Comparison of ENCODE assay signal across 19 cellular contexts in genomic region chr17:48992433-48992832, GRCh38. TPM values are rescaled to one million over a fixed set of nuclear protein-coding genes. Genes with fewer than 3 reads are reported as not detected.
DNase-seq lines count a peak whose midpoint lies in the region; ATAC-seq, FAIRE-seq and TF ChIP-seq lines count a peak whose summit lies in the region.
"Had no signal": no experiment of that assay in that cellular context is flagged by ENCODE, and none has a peak within 500 bp of the region (broad histone marks: within the 10 kb centered on the region; RNA-seq: fewer than 3 reads in every experiment).

No MANE protein-coding gene starts in this region.

- peaks cover 44% of the 10 kb centered on the region for H3K4me1 ChIP-seq in A549
- peaks cover 40% of the 10 kb centered on the region; the same call in 1 of the 2 replicates for H3K4me1 ChIP-seq in iPS-20b (ENCODE audit: insufficient read depth, low read length)

- POLR2A ChIA-PET in A549 (lab: Yijun Ruan, JAX) (interaction anchor here (1.0 to 9.1 kb wide), 3 partner anchors 21 to 38 kb away, joined by 3 to 156 read pairs (median 145); no protein-coding TSS in a partner anchor), HEK293T (lab: Yijun Ruan, JAX) (interaction anchor here (6.0 kb wide), 1 partner anchor 21 kb away, joined by 73 read pairs; the partner anchor contains the start of gene GIP)

- H3K9me3 ChIP-seq in A549 (no peaks in the 10 kb centered on the region), WERI-Rb-1 (ENCODE audit: severe bottlenecking) (no peaks in the 10 kb centered on the region), iPS-20b (ENCODE audit: insufficient read depth, low read depth, low read length) (no peaks in the 10 kb centered on the region)
- H3K9me3 ChIP-seq: Caco-2 had no signal

- peak overlapping the region; percentile 83 to 93 for H3K27ac ChIP-seq in A549
- peak overlapping the region; percentile 100 for H3K27ac ChIP-seq in WERI-Rb-1
- H3K27ac ChIP-seq in iPS-20b (ENCODE audit: low read length), result no peak overlapping the region
- H3K27ac ChIP-seq: PC-9 had no signal

- CTCF ChIA-PET in A549 (lab: Yijun Ruan, JAX), result interaction anchor here (0.7 to 30.3 kb wide), 6 partner anchors 12 to 43 kb away, joined by 3 to 639 read pairs (median 26); partner anchors contain the start of gene SNF8
- CTCF ChIA-PET in HEK293T (lab: Yijun Ruan, JAX), result no interaction called here

- FAIRE-seq in A549 (lab: Jason Lieb, UNC), result peak; percentile 99
- FAIRE-seq: GM12892, GM19239 had no signal

- no peak for ATAC-seq in A549
- ATAC-seq in HG03139 (IDR thresholded peaks at IDR 0.05; ENCODE audit: unreplicated experiment), result no peak
- ATAC-seq: SK-N-SH treated with all-trans-retinoic acid at 6 μM for 48 hours had no signal

- TF ChIP-seq EP300 in A549 (IDR thresholded peaks at IDR 0.05), result no peak

- peak overlapping the region; percentile 90 for H3K4me2 ChIP-seq in A549
- H3K4me2 ChIP-seq: PC-9 had no signal

- TF ChIP-seq POLR2A in A549 (IDR thresholded peaks at IDR 0.05; ENCODE audit: low read length), result no peak

- 1% methylated on average over 2 of the region's 2 CpGs for WGBS in A549 (ENCODE audit: missing lambda C conversion rate)

- no peak for DNase-seq in A549 (ENCODE audit: low read depth in 1 of 2, low spot score in 1 of 2)
- DNase-seq in HEK293T (ENCODE audit: extremely low spot score), result no peak
- DNase-seq in WERI-Rb-1, result no peak
- DNase-seq in DMS 273 (lab: John Stamatoyannopoulos, UW; ENCODE audit: unreplicated experiment), result no peak
- DNase-seq in NCI-H446 (lab: John Stamatoyannopoulos, UW), result no peak
- DNase-seq in DMS53 treated with DMSO at 0.1 percent for 48 hours (lab: John Stamatoyannopoulos, UW; ENCODE audit: unreplicated experiment), result no peak
- DNase-seq: Caco-2, DMS79, GDM1, NCI-H1436 treated with DMSO at 0.1 percent for 48 hours, NCI-H2227 treated with DMSO at 0.1 percent for 48 hours, NCI-H526, PC-9 had no signal

- H3K36me3 ChIP-seq in WERI-Rb-1 (peaks cover 7% of the 10 kb centered on the region), iPS-20b (ENCODE audit: insufficient read depth, low read depth, low read length) (no peaks in the 10 kb centered on the region)

- peak overlapping the region; percentile 41; the same call in 1 of the 2 replicates for H3K9ac ChIP-seq in iPS-20b (ENCODE audit: low read depth, low read length)

- H3K27me3 ChIP-seq in WERI-Rb-1 (ENCODE audit: insufficient read depth, low read depth, severe bottlenecking) (no peaks in the 10 kb centered on the region), iPS-20b (ENCODE audit: insufficient read depth, low read length) (no peaks in the 10 kb centered on the region)

- TF ChIP-seq RAD21 in A549 (conservative IDR thresholded peaks at IDR 0.05 in 1 of 2, IDR thresholded peaks at IDR 0.05 in 1 of 2), result no peak

- no peak for TF ChIP-seq CTCF in A549 (IDR thresholded peaks at IDR 0.05)
- TF ChIP-seq CTCF in WERI-Rb-1 (IDR thresholded peaks at IDR 0.05; ENCODE audit: low read depth, low read length), result no peak

- H3K4me3 ChIP-seq in A549 (peak overlapping the region; percentile 25; the same call in 2 of the 3 replicates), WERI-Rb-1 (ENCODE audit: low read depth, low read length) (no peak overlapping the region), iPS-20b (ENCODE audit: low read length) (no peak overlapping the region)
- H3K4me3 ChIP-seq: PC-9 had no signal

TF ChIP-seq in A549, 52 proteins besides CTCF, POLR2A, EP300 and RAD21 (continues in another document):
- TF ChIP-seq KDM1A (IDR thresholded peaks at IDR 0.05; ENCODE audit: low read depth) (no peak), NFE2L2 (conservative IDR thresholded peaks at IDR 0.05; ENCODE audit: low read length) (no peak), TFCP2L1 (CRISPR knock-in tag; IDR thresholded peaks at IDR 0.05) (no peak), ATOH8 (CRISPR knock-in tag; IDR thresholded peaks at IDR 0.05; ENCODE audit: low read depth) (no peak), ZNF302 (CRISPR knock-in tag; IDR thresholded peaks at IDR 0.05) (no peak), FOSL2 (IDR thresholded peaks at IDR 0.05) (no peak), FOSL2 (CRISPR knock-in tag; IDR thresholded peaks at IDR 0.05) (no peak), HOXA7 (CRISPR knock-in tag; IDR thresholded peaks at IDR 0.05) (no peak)
- TF ChIP-seq, protein P1, sequence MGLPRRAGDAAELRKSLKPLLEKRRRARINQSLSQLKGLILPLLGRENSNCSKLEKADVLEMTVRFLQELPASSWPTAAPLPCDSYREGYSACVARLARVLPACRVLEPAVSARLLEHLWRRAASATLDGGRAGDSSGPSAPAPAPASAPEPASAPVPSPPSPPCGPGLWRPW (IDR thresholded peaks at IDR 0.05), result no peak
- TF ChIP-seq, protein P2, sequence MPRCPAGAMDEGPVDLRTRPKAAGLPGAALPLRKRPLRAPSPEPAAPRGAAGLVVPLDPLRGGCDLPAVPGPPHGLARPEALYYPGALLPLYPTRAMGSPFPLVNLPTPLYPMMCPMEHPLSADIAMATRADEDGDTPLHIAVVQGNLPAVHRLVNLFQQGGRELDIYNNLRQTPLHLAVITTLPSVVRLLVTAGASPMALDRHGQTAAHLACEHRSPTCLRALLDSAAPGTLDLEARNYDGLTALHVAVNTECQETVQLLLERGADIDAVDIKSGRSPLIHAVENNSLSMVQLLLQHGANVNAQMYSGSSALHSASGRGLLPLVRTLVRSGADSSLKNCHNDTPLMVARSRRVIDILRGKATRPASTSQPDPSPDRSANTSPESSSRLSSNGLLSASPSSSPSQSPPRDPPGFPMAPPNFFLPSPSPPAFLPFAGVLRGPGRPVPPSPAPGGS (IDR thresholded peaks at IDR 0.05), result no peak

TF ChIP-seq in HEK293T, 16 proteins besides CTCF, POLR2A, EP300 and RAD21:
- no peak for TF ChIP-seq ARNT (IDR thresholded peaks at IDR 0.05)
- TF ChIP-seq PKNOX1 (IDR thresholded peaks at IDR 0.05), result peak; percentile 14; the same call in 1 of the 2 replicates

RNA-seq across cellular contexts. Expression of gene IGF2BP1, which starts 4.8 kb away (rescaled TPM):
- polyA plus RNA-seq in A549 (2011; rRNA removed) (26.2 and 30.1 TPM in 2 replicates), A549 (2017; fragmentation: RNase III; extraction: RNeasy Plus Mini Kit Qiagen cat#74134 plus additional on column Dnase treatment) (38.0 to 42.3 TPM (median 40.3 TPM) in 3 replicates)
- polyA plus RNA-seq in A549 (2012; cell fraction: cytosol; rRNA removed), result 31.0 and 37.6 TPM in 2 replicates
- polyA plus RNA-seq in A549 (2012; cell fraction: nucleus; rRNA removed), result 47.7 and 67.8 TPM in 2 replicates
- polyA minus RNA-seq in A549 (2011; rRNA and poly(A)+ RNA removed), result 56.3 and 83.5 TPM in 2 replicates
- polyA plus RNA-seq: CD14-positive monocyte had no signal

RNA-seq across cellular contexts. Expression of gene GIP, which starts 24.0 kb away (rescaled TPM):
- polyA plus RNA-seq in A549 (2011; rRNA removed) (6.1 and 6.3 TPM in 2 replicates), A549 (2017; fragmentation: RNase III; extraction: RNeasy Plus Mini Kit Qiagen cat#74134 plus additional on column Dnase treatment) (3.5 to 5.2 TPM (median 5.2 TPM) in 3 replicates)
- polyA plus RNA-seq in A549 (2012; cell fraction: cytosol; rRNA removed), result 2.6 TPM in 2 replicates
- polyA plus RNA-seq in A549 (2012; cell fraction: nucleus; rRNA removed), result 0.31 and 0.61 TPM in 2 replicates
- polyA minus RNA-seq in A549 (2011; rRNA and poly(A)+ RNA removed), result 3.6 and 6.1 TPM in 2 replicates
- polyA plus RNA-seq: CD14-positive monocyte had no signal

RNA-seq across cellular contexts. Expression of gene SNF8, which starts 47.8 kb away (rescaled TPM):
- polyA plus RNA-seq in A549 (2011; rRNA removed) (187 and 209 TPM in 2 replicates), A549 (2017; fragmentation: RNase III; extraction: RNeasy Plus Mini Kit Qiagen cat#74134 plus additional on column Dnase treatment) (298 to 323 TPM (median 320 TPM) in 3 replicates)
- 368 and 375 TPM in 2 replicates for polyA plus RNA-seq in A549 (2012; cell fraction: cytosol; rRNA removed)
- polyA plus RNA-seq in A549 (2012; cell fraction: nucleus; rRNA removed), result 159 and 183 TPM in 2 replicates
- 162 TPM in 2 replicates for polyA minus RNA-seq in A549 (2011; rRNA and poly(A)+ RNA removed)
